In the genomic region with DNA sequence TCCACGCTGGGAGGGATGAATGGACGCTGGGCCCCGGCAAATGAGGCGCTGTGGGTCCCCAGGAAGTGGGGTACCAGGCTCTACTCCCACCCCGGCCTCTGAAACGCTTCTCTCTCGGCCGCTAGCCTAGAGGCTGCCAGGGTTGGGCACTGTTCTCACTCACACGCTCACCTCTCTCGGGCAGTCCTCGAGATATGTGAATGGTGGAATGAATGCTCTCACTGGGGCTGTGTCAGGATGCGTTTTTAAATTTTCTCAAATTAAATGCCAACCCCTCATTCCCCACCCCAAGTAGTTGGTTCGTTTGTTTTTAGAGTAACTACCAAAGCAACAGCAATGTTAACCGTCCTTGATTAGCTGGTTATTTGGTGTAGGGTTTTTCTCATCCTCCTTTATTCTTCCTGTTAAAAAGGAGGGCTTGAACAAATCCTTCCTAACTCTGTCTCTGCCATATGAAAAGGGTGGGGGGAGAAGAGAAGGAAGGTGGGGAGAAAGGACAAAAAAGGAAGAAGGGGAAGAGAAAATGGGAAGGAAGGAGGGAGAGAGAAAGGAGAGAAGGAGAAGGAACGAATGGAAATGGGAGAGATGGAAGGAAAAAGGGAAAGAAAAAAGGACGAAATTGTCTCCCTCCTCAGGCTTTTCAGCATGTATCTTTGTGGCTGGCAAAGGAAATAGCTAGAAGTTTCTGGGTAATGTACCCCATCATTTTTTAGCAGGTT, we compare ENCODE assay signal across 8 cellular contexts. TPM values are rescaled to one million over a fixed set of nuclear protein-coding genes. Genes with fewer than 3 reads are reported as not detected.
DNase-seq lines count a peak whose midpoint lies in the region; ATAC-seq and TF ChIP-seq lines count a peak whose summit lies in the region.

No MANE protein-coding gene starts in this region.

- peak overlapping the region; percentile 77 for H3K4me3 Mint-ChIP-seq in activated CD4-positive, alpha-beta T cell treated with anti-CD3 and anti-CD28 coated beads for 36 hours

- DNase-seq in activated CD4-positive, alpha-beta T cell treated with anti-CD3 and anti-CD28 coated beads for 36 hours, result no peak
- no peak for DNase-seq in activated CD4-positive, alpha-beta T cell treated with anti-CD3 and anti-CD28 coated beads for 48 hours
- DNase-seq in coronary artery (ENCODE audit: low spot score) (no peak), iPS-NIHi11 (ENCODE audit: low spot score) (no peak), iPS-NIHi7 (ENCODE audit: extremely low spot score) (no peak), left lobe of liver (ENCODE audit: low spot score) (no peak)

- H3K27me3 ChIP-seq in neutrophil, result peaks cover 100% of the 10 kb centered on the region

- no peaks in the 10 kb centered on the region for H3K36me3 ChIP-seq in neutrophil

- ATAC-seq in activated CD4-positive, alpha-beta T cell treated with anti-CD3 and anti-CD28 coated beads for 36 hours, result no peak
- ATAC-seq in HG03460 (IDR thresholded peaks at IDR 0.05; ENCODE audit: unreplicated experiment) (peak; percentile 2), left lobe of liver (no peak)

- H3K36me3 Mint-ChIP-seq in activated CD4-positive, alpha-beta T cell treated with anti-CD3 and anti-CD28 coated beads for 36 hours (ENCODE audit: low read depth), result no peaks in the 10 kb centered on the region

- POLR2A ChIA-PET in activated CD4-positive, alpha-beta T cell treated with anti-CD3 and anti-CD28 coated beads for 36 hours (lab: Charles Lee), result no interaction called here

- TF ChIP-seq CTCF in coronary artery (IDR thresholded peaks at IDR 0.05) (no peak), neutrophil (IDR thresholded peaks at IDR 0.05) (no peak)

- no peaks in the 10 kb centered on the region for H3K9me3 ChIP-seq in neutrophil

- H3K4me1 Mint-ChIP-seq in activated CD4-positive, alpha-beta T cell treated with anti-CD3 and anti-CD28 coated beads for 36 hours, result peaks cover 41% of the 10 kb centered on the region

- H3K27ac Mint-ChIP-seq in activated CD4-positive, alpha-beta T cell treated with anti-CD3 and anti-CD28 coated beads for 36 hours, result no peak overlapping the region

- H3K4me3 ChIP-seq in coronary artery (peak overlapping the region; percentile 85), neutrophil (ENCODE audit: low read depth in 1 of 2, low read length in 1 of 2) (peak overlapping the region; percentile 63 to 65)

- H3K27me3 Mint-ChIP-seq in activated CD4-positive, alpha-beta T cell treated with anti-CD3 and anti-CD28 coated beads for 36 hours, result peaks cover 65% of the 10 kb centered on the region

- peak overlapping the region; percentile 85 to 90 for H3K27ac ChIP-seq in coronary artery
- no peak overlapping the region for H3K27ac ChIP-seq in neutrophil

- CTCF ChIA-PET in activated CD4-positive, alpha-beta T cell treated with anti-CD3 and anti-CD28 coated beads for 36 hours (lab: Charles Lee), result interaction anchor here (0.7 to 1.4 kb wide), 3 partner anchors 8 to 1026 kb away, joined by 3 to 6 read pairs (median 3); no protein-coding TSS in a partner anchor

- H3K9me3 Mint-ChIP-seq in activated CD4-positive, alpha-beta T cell treated with anti-CD3 and anti-CD28 coated beads for 36 hours (ENCODE audit: low read depth), result no peaks in the 10 kb centered on the region

- H3K4me1 ChIP-seq in neutrophil (ENCODE audit: control insufficient read depth in 1 of 2, insufficient read depth in 1 of 2, low read depth in 1 of 2, low read length in 1 of 2), result peaks cover 46 to 55% of the 10 kb centered on the region in 2 experiments

- intact Hi-C loops in activated CD4-positive, alpha-beta T cell treated with anti-CD3 and anti-CD28 coated beads for 36 hours (cut with DNase I, micrococcal nuclease), result loop anchor here (1.0 to 10.0 kb wide), 6 partner anchors 108 to 1026 kb away; partner anchors contain the start of genes RNF145 (in 1 of the 2) and UBLCP1 (in 1 of the 2)

RNA-seq across cellular contexts. Expression of gene EBF1, which starts 1.4 kb away (rescaled TPM):
- total RNA-seq in activated CD4-positive, alpha-beta T cell treated with anti-CD3 and anti-CD28 coated beads for 36 hours, result under 1 TPM in 1 of 2 experiments, not detected in 1; 0.12 TPM
- total RNA-seq in left lobe of liver, result 0.55 TPM
